In genomic region chr7:150383710-150384397, GRCh38 we compare ENCODE assay signal across 10 cellular contexts. TPM values are rescaled to one million over a fixed set of nuclear protein-coding genes. Genes with fewer than 3 reads are reported as not detected.
DNase-seq lines count a peak whose midpoint lies in the region; ATAC-seq and TF ChIP-seq lines count a peak whose summit lies in the region.
"Had no signal": no experiment of that assay in that cellular context is flagged by ENCODE, and none has a peak within 500 bp of the region (broad histone marks: within the 10 kb centered on the region; RNA-seq: fewer than 3 reads in every experiment).

No MANE protein-coding gene starts in this region.

- intact Hi-C loops in activated naive CD4-positive, alpha-beta T cell treated with anti-CD3 and anti-CD28 coated beads for 36 hours (cut with micrococcal nuclease): no loop called here

- H3K4me3 Mint-ChIP-seq in immature natural killer cell: no peak overlapping the region
- H3K4me3 Mint-ChIP-seq in activated naive CD4-positive, alpha-beta T cell treated with anti-CD3 and anti-CD28 coated beads for 36 hours: no peak overlapping the region

- H3K36me3 ChIP-seq in BLaER1 treated with 17β-estradiol and CSF1 and Interleukin-3, amounts not matched to agents 10 nM and 100 nM: peaks cover 3 to 28% (median 17%) of the 10 kb centered on the region in 11 experiments; a peak in 20 of 22 replicates
- H3K36me3 ChIP-seq in mesodermal cell (ENCODE audit: control insufficient read depth, insufficient read depth, low read length): peaks cover 35% of the 10 kb centered on the region

- H3K4me1 ChIP-seq in BLaER1 treated with 17β-estradiol and CSF1 and Interleukin-3, amounts not matched to agents 10 nM and 100 nM: peaks cover 31 to 55% (median 48%) of the 10 kb centered on the region in 10 experiments
- peaks cover 35% of the 10 kb centered on the region for H3K4me1 ChIP-seq in mesodermal cell (ENCODE audit: control insufficient read depth, insufficient read depth, low read length, poor library complexity, severe bottlenecking)

- no peak for TF ChIP-seq CTCF in coronary artery (IDR thresholded peaks at IDR 0.05)

- peak overlapping the region in 6 of 11 experiments; percentile 19 to 51 (median 33); a peak in 9 of 22 replicates for H3K27ac ChIP-seq in BLaER1 treated with 17β-estradiol and CSF1 and Interleukin-3, amounts not matched to agents 10 nM and 100 nM
- H3K27ac ChIP-seq in mesodermal cell (ENCODE audit: low read depth, low read length, severe bottlenecking): peak overlapping the region; percentile 66
- H3K27ac ChIP-seq in coronary artery: peak overlapping the region in 1 of 2 donors; percentile 10

- 47 to 55% methylated on average over 14 to 17 of the region's 22 CpGs for WGBS in mesodermal cell (ENCODE audit: insufficient coverage in 2 of 2), 2 experiments

- CTCF ChIA-PET in activated naive CD4-positive, alpha-beta T cell treated with anti-CD3 and anti-CD28 coated beads for 36 hours (lab: Charles Lee): interaction anchor here (1.3 to 1.6 kb wide), 2 partner anchors 9 to 28 kb away, joined by 3 to 4 read pairs; no protein-coding TSS in a partner anchor

- peak overlapping the region; percentile 31 to 79 (median 56) for H3K4me2 ChIP-seq in BLaER1 treated with 17β-estradiol and CSF1 and Interleukin-3, amounts not matched to agents 10 nM and 100 nM

- no peak overlapping the region for H3K27ac Mint-ChIP-seq in immature natural killer cell
- H3K27ac Mint-ChIP-seq in activated naive CD4-positive, alpha-beta T cell treated with anti-CD3 and anti-CD28 coated beads for 36 hours: no peak overlapping the region

- no peaks in the 10 kb centered on the region for H3K27me3 ChIP-seq in BLaER1 treated with 17β-estradiol and CSF1 and Interleukin-3, amounts not matched to agents 10 nM and 100 nM

- peak overlapping the region in 5 of 11 experiments; percentile 6 to 36 (median 28); a peak in 3 of 22 replicates for H3K9ac ChIP-seq in BLaER1 treated with 17β-estradiol and CSF1 and Interleukin-3, amounts not matched to agents 10 nM and 100 nM

- H3K4me3 ChIP-seq in BLaER1 treated with 17β-estradiol and CSF1 and Interleukin-3, amounts not matched to agents 10 nM and 100 nM: no peak overlapping the region
- H3K4me3 ChIP-seq in mesodermal cell (ENCODE audit: extremely low read depth, insufficient read depth, low read length, poor library complexity, severe bottlenecking) (no peak overlapping the region), coronary artery (no peak overlapping the region)

- peaks cover 6 to 26% (median 17%) of the 10 kb centered on the region in 11 experiments; a peak in 12 of 22 replicates for H4K20me1 ChIP-seq in BLaER1 treated with 17β-estradiol and CSF1 and Interleukin-3, amounts not matched to agents 10 nM and 100 nM

- peaks cover 0 to 2% (median 0%) of the 10 kb centered on the region in 3 donors for H3K27me3 Mint-ChIP-seq in immature natural killer cell (ENCODE audit: low read depth in 3 of 3)
- no peaks in the 10 kb centered on the region for H3K27me3 Mint-ChIP-seq in activated naive CD4-positive, alpha-beta T cell treated with anti-CD3 and anti-CD28 coated beads for 36 hours (ENCODE audit: low read depth)

- no peaks in the 10 kb centered on the region for H3K9me3 ChIP-seq in BLaER1 treated with 17β-estradiol and CSF1 and Interleukin-3, amounts not matched to agents 10 nM and 100 nM (replicated peaks in 1 of 11)
- H3K9me3 ChIP-seq in mesodermal cell (ENCODE audit: control insufficient read depth, low read length): no peaks in the 10 kb centered on the region

- peaks cover 13 to 14% of the 10 kb centered on the region in 2 donors for H3K4me1 Mint-ChIP-seq in immature natural killer cell
- H3K4me1 Mint-ChIP-seq in activated naive CD4-positive, alpha-beta T cell treated with anti-CD3 and anti-CD28 coated beads for 36 hours (ENCODE audit: low read depth): peaks cover 10% of the 10 kb centered on the region

- ATAC-seq in GM21367 (IDR thresholded peaks at IDR 0.05; ENCODE audit: unreplicated experiment): no peak

- peak; percentile 95 for DNase-seq in NCI-H1417 treated with DMSO at 0.1 percent for 48 hours (lab: John Stamatoyannopoulos, UW)
- DNase-seq in astrocyte of the hippocampus (ENCODE audit: low read depth, low spot score): peak; percentile 51
- no peak for DNase-seq in immature natural killer cell
- no peak for DNase-seq in coronary artery (ENCODE audit: low spot score)
- no peak for DNase-seq in activated naive CD4-positive, alpha-beta T cell treated with anti-CD3 and anti-CD28 coated beads for 36 hours
- DNase-seq: activated CD8-positive, alpha-beta memory T cell treated with anti-CD3 and anti-CD28 coated beads, Interleukin-2, amount 50 U/mL, for 48 hours; NCI-H1048 had no signal

- H3K36me3 Mint-ChIP-seq in immature natural killer cell: no peaks in the 10 kb centered on the region
- H3K36me3 Mint-ChIP-seq in activated naive CD4-positive, alpha-beta T cell treated with anti-CD3 and anti-CD28 coated beads for 36 hours (ENCODE audit: low read depth): no peaks in the 10 kb centered on the region

- H3K9me3 Mint-ChIP-seq in immature natural killer cell: no peaks in the 10 kb centered on the region
- H3K9me3 Mint-ChIP-seq in activated naive CD4-positive, alpha-beta T cell treated with anti-CD3 and anti-CD28 coated beads for 36 hours: peaks cover 1% of the 10 kb centered on the region

RNA-seq across cellular contexts. Expression of gene ZNF775, which starts 4.7 kb away (rescaled TPM):
- 15.7 TPM for polyA plus RNA-seq in mesodermal cell (2013, experiment 1 of 2)
- polyA plus RNA-seq in mesodermal cell (2013, experiment 2 of 2): 12.0 TPM
- 1 to 10 TPM; 3.3 to 5.5 (median 5.5) TPM for polyA plus RNA-seq in immature natural killer cell
- 1 to 10 TPM; 4.5 to 5.2 TPM for total RNA-seq in activated naive CD4-positive, alpha-beta T cell treated with anti-CD3 and anti-CD28 coated beads for 36 hours

RNA-seq across cellular contexts. Expression of gene REPIN1, which starts 15.2 kb away (rescaled TPM):
- 124 TPM for polyA plus RNA-seq in mesodermal cell (2013, experiment 1 of 2)
- 102 TPM for polyA plus RNA-seq in mesodermal cell (2013, experiment 2 of 2)
- polyA plus RNA-seq in immature natural killer cell: 10 to 100 TPM; 40.6 to 86.0 (median 43.2) TPM
- total RNA-seq in activated naive CD4-positive, alpha-beta T cell treated with anti-CD3 and anti-CD28 coated beads for 36 hours: 10 to 100 TPM; 45.7 to 49.3 TPM

RNA-seq across cellular contexts. Expression of gene RARRES2, which starts 42.4 kb away (rescaled TPM):
- polyA plus RNA-seq in mesodermal cell (2013, experiment 1 of 2): 31.3 TPM
- 25.7 TPM for polyA plus RNA-seq in mesodermal cell (2013, experiment 2 of 2)
- polyA plus RNA-seq in immature natural killer cell: not detected
- not detected for total RNA-seq in activated naive CD4-positive, alpha-beta T cell treated with anti-CD3 and anti-CD28 coated beads for 36 hours

Comparison
In these comparisons a context has a peak if more than half of its experiments do, and no peak if none do; other contexts are left out.
1. DNase-seq: peak in NCI-H1417 treated with DMSO at 0.1 percent for 48 hours (single experiment) and astrocyte of the hippocampus (single experiment); none in immature natural killer cell (0 of 3), coronary artery (single experiment) and activated naive CD4-positive, alpha-beta T cell treated with anti-CD3 and anti-CD28 coated beads for 36 hours (single experiment).